In the genomic region with DNA sequence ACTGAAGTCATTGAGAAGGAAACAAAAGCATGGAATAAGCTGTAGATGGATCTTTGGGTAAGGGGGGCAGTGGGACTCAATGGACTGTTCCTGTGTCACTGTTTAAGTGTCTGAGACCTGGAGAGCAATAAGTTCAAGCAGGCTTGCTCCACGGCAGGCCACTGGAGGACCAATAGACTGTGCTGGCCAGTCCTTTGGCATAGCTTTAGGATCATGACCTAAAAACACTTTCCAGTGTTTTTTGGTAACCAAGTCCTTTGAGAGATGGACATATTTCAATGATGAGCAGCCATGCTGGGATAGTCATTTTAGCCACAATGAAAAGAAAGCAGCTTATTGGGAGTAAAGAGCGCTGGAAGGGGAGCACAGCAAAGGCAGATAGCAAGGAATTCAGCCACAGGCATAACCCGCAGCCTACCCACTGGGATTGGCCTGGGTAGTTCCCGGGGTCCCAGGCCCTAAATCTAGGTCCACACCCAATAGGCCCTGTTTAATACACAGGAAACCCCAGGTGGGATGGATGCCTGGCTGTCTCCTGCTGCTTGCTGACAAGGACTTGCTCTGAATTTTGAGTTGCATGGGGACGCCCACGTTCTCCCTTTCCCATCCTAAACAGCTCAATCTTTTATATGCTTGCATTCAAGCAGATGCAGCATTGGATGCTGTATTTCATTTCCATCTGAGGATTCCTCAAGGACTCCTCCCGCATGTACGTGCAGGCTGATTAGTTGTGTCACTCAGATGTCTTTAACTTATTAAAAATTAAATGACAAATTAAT, we compare ENCODE assay signal across 23 cellular contexts.
DNase-seq lines count a peak whose midpoint lies in the region; ATAC-seq, FAIRE-seq and TF ChIP-seq lines count a peak whose summit lies in the region.
"Had no signal": no experiment of that assay in that cellular context is flagged by ENCODE, and none has a peak within 500 bp of the region (broad histone marks: within the 10 kb centered on the region; RNA-seq: fewer than 3 reads in every experiment).

No MANE protein-coding gene starts in this region.

- no peak overlapping the region for H3K9ac ChIP-seq in HepG2 (ENCODE audit: insufficient read depth, low read depth, low read length)
- H3K9ac ChIP-seq: BLaER1 treated with 17β-estradiol and CSF1 and Interleukin-3, amounts not matched to agents 10 nM and 100 nM had no signal

- H3K79me2 ChIP-seq in HepG2 (ENCODE audit: insufficient read depth, low read length) = no peaks in the 10 kb centered on the region

- CTCF ChIA-PET in HepG2 (lab: Yijun Ruan, JAX; ENCODE audit: low intra/inter-chr PET ratio, low total read pairs) = no interaction called here

- no peak for DNase-seq in right lobe of liver
- no peak for DNase-seq in HepG2 (ENCODE audit: low spot score)
- peak in 35 of 42 donors; percentile 11 to 82 (median 39) for DNase-seq in head of caudate nucleus
- no peak for DNase-seq in sciatic nerve (ENCODE audit: low spot score)
- DNase-seq in stromal cell of bone marrow (ENCODE audit: low read depth) = peak; percentile 21
- no peak for DNase-seq in stimulated activated CD8-positive, alpha-beta memory T cell treated with anti-CD3 and anti-CD28 coated beads, Interleukin-4, amount 100 ng/mL, for 48 hours
- DNase-seq in NCI-H1930 (lab: John Stamatoyannopoulos, UW) = no peak
- DNase-seq in H7 = no peak
- DNase-seq: AML-193; Caco-2; Calu3; CD4-positive, alpha-beta T cell; CD8-positive, alpha-beta T cell; DMS79 treated with DMSO at 0.1 percent for 48 hours; GF-D8 had no signal

- no peaks in the 10 kb centered on the region for H3K36me3 ChIP-seq in right lobe of liver
- no peaks in the 10 kb centered on the region for H3K36me3 ChIP-seq in HepG2 (replicated peaks in 1 of 2; ENCODE audit: control insufficient read depth in 1 of 2, insufficient read depth in 2 of 2, low read length in 2 of 2)
- no peaks in the 10 kb centered on the region for H3K36me3 ChIP-seq in H7 (replicated peaks; ENCODE audit: control insufficient read depth, insufficient read depth, low read length)

- H3K27ac ChIP-seq in right lobe of liver = peak overlapping the region in 2 of 3 donors; percentile 39 to 69
- H3K27ac ChIP-seq in HepG2 (ENCODE audit: extremely low read length, insufficient read depth, low read length) = no peak overlapping the region
- H3K27ac ChIP-seq: 22Rv1; A549; BLaER1 treated with 17β-estradiol and CSF1 and Interleukin-3, amounts not matched to agents 10 nM and 100 nM; C4-2B had no signal

- in situ Hi-C loops in HepG2 (cut with HindIII; ENCODE audit: extremely low pct_ligation_motif_present, low pct_unique_long_range_greater_than_20kb) = no loop called here

- ATAC-seq in right lobe of liver = no peak
- no peak for ATAC-seq in HepG2
- peak; percentile 86 for ATAC-seq in sciatic nerve
- ATAC-seq: A549; CD8-positive, alpha-beta T cell had no signal

- TF ChIP-seq EP300 in HepG2 (IDR thresholded peaks at IDR 0.05; ENCODE audit: low read depth in 2 of 2, low read length in 2 of 2) = no peak
- no peak for TF ChIP-seq EP300 in HepG2 (CRISPR knock-in tag; IDR thresholded peaks at IDR 0.05; ENCODE audit: borderline replicate concordance)

- 89% methylated on average over 6 of the region's 8 CpGs for WGBS in right lobe of liver (ENCODE audit: insufficient coverage, low coverage, low lambda C conversion rate, missing lambda C conversion rate)
- WGBS in HepG2 (ENCODE audit: low lambda C conversion rate) = 10% methylated on average over 5 of the region's 8 CpGs

- FAIRE-seq in HepG2 (lab: Jason Lieb, UNC) = no peak
- FAIRE-seq: A549, D721Med, G401.6, GM12891, GM18507 had no signal

- TF ChIP-seq RAD21 in HepG2 (CRISPR knock-in tag; IDR thresholded peaks at IDR 0.05) = no peak

- H3K4me1 ChIP-seq in right lobe of liver (peaks cover 0 to 10% (median 5%) of the 10 kb centered on the region in 4 donors), HepG2 (ENCODE audit: insufficient read depth, low read length) (no peaks in the 10 kb centered on the region)
- H3K4me1 ChIP-seq: A549; BLaER1 treated with 17β-estradiol and CSF1 and Interleukin-3, amounts not matched to agents 10 nM and 100 nM; Caco-2 had no signal

- POLR2A ChIA-PET in HepG2 (lab: Yijun Ruan, JAX) = no interaction called here

- TF ChIP-seq POLR2A in right lobe of liver (IDR thresholded peaks at IDR 0.05) = no peak
- no peak for TF ChIP-seq POLR2A in HepG2 (IDR thresholded peaks at IDR 0.05; ENCODE audit: insufficient read depth in 1 of 2, low read depth in 2 of 2, low read length in 2 of 2)

- intact Hi-C loops in right lobe of liver (cut with DNase I) = no loop called here
- intact Hi-C loops in HepG2 (cut with micrococcal nuclease; ENCODE audit: unreplicated experiment) = no loop called here
- intact Hi-C loops in head of caudate nucleus (cut with DNase I) = no loop called here
- intact Hi-C loops in sciatic nerve (cut with DNase I) = no loop called here

- H3K4me3 ChIP-seq in right lobe of liver (no peak overlapping the region), HepG2 (replicated peaks in 1 of 3; ENCODE audit: insufficient read depth in 1 of 3, low read depth in 2 of 3, low read length in 3 of 3) (no peak overlapping the region), H7 (ENCODE audit: insufficient read depth, low read depth, low read length) (no peak overlapping the region)
- H3K4me3 ChIP-seq: A549; BLaER1 treated with 17β-estradiol and CSF1 and Interleukin-3, amounts not matched to agents 10 nM and 100 nM had no signal

- H3K4me2 ChIP-seq in HepG2 (ENCODE audit: low read depth, low read length) = no peak overlapping the region
- H3K4me2 ChIP-seq: A549; BLaER1 treated with 17β-estradiol and CSF1 and Interleukin-3, amounts not matched to agents 10 nM and 100 nM had no signal

- TF ChIP-seq CTCF in right lobe of liver (IDR thresholded peaks at IDR 0.05) = no peak
- no peak for TF ChIP-seq CTCF in HepG2 (CRISPR knock-in tag; IDR thresholded peaks at IDR 0.05)

- H2AFZ ChIP-seq in HepG2 (ENCODE audit: low read length) = no peak overlapping the region

- H4K20me1 ChIP-seq in HepG2 (ENCODE audit: insufficient read depth, low read length) = no peaks in the 10 kb centered on the region
- H4K20me1 ChIP-seq: BLaER1 treated with 17β-estradiol and CSF1 and Interleukin-3, amounts not matched to agents 10 nM and 100 nM had no signal

- no TSS peak for BruUV-seq in HepG2 (replicated peaks; lab: Mats Ljungman, UMichigan)

- no peaks in the 10 kb centered on the region for H3K9me3 ChIP-seq in right lobe of liver
- no peaks in the 10 kb centered on the region for H3K9me3 ChIP-seq in HepG2 (ENCODE audit: low read length)
- H3K9me3 ChIP-seq: A549, Caco-2 had no signal

- H3K27me3 ChIP-seq in right lobe of liver = no peaks in the 10 kb centered on the region
- H3K27me3 ChIP-seq in HepG2 (ENCODE audit: control insufficient read depth in 1 of 2, insufficient read depth in 2 of 2, low read length in 2 of 2) = peaks cover 0 to 10% of the 10 kb centered on the region in 2 experiments; a peak in 2 of 5 replicates
- no peaks in the 10 kb centered on the region for H3K27me3 ChIP-seq in H7 (ENCODE audit: control insufficient read depth, insufficient read depth, low read length)
- H3K27me3 ChIP-seq: BLaER1 treated with 17β-estradiol and CSF1 and Interleukin-3, amounts not matched to agents 10 nM and 100 nM had no signal

TF ChIP-seq in HepG2, 621 proteins besides CTCF, POLR2A, EP300 and RAD21:
- no peak for TF ChIP-seq ZNF589 (CRISPR knock-in tag; conservative IDR thresholded peaks at IDR 0.05)
- no peak for TF ChIP-seq SOX5 (CRISPR knock-in tag; IDR thresholded peaks at IDR 0.05; ENCODE audit: borderline replicate concordance)
- TF ChIP-seq SNAPC2 (CRISPR knock-in tag; IDR thresholded peaks at IDR 0.05) = no peak
- no peak for TF ChIP-seq ZNF720 (CRISPR knock-in tag; IDR thresholded peaks at IDR 0.05)
- TF ChIP-seq CCAR2 (optimal IDR thresholded peaks at IDR 0.05; ENCODE audit: low read depth, low read length) = no peak
- TF ChIP-seq, protein P1, sequence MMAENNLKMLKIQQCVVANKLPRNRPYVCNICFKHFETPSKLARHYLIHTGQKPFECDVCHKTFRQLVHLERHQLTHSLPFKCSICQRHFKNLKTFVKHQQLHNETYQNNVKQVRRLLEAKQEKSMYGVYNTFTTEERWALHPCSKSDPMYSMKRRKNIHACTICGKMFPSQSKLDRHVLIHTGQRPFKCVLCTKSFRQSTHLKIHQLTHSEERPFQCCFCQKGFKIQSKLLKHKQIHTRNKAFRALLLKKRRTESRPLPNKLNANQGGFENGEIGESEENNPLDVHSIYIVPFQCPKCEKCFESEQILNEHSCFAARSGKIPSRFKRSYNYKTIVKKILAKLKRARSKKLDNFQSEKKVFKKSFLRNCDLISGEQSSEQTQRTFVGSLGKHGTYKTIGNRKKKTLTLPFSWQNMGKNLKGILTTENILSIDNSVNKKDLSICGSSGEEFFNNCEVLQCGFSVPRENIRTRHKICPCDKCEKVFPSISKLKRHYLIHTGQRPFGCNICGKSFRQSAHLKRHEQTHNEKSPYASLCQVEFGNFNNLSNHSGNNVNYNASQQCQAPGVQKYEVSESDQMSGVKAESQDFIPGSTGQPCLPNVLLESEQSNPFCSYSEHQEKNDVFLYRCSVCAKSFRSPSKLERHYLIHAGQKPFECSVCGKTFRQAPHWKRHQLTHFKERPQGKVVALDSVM (CRISPR knock-in tag; IDR thresholded peaks at IDR 0.05) = no peak
- no peak for TF ChIP-seq ZNF709 (CRISPR knock-in tag; IDR thresholded peaks at IDR 0.05)
- TF ChIP-seq ZNF7 (CRISPR knock-in tag; IDR thresholded peaks at IDR 0.05) = no peak
- TF ChIP-seq NFE2L1 (CRISPR knock-in tag; IDR thresholded peaks at IDR 0.05; ENCODE audit: borderline replicate concordance) = no peak
- no peak for TF ChIP-seq ZNF263 (CRISPR knock-in tag; IDR thresholded peaks at IDR 0.05)
- no peak for TF ChIP-seq KDM5A (IDR thresholded peaks at IDR 0.05; ENCODE audit: borderline replicate concordance, low read length)
- no peak for TF ChIP-seq SMAD3 (CRISPR knock-in tag; IDR thresholded peaks at IDR 0.05)
- TF ChIP-seq, protein P2, sequence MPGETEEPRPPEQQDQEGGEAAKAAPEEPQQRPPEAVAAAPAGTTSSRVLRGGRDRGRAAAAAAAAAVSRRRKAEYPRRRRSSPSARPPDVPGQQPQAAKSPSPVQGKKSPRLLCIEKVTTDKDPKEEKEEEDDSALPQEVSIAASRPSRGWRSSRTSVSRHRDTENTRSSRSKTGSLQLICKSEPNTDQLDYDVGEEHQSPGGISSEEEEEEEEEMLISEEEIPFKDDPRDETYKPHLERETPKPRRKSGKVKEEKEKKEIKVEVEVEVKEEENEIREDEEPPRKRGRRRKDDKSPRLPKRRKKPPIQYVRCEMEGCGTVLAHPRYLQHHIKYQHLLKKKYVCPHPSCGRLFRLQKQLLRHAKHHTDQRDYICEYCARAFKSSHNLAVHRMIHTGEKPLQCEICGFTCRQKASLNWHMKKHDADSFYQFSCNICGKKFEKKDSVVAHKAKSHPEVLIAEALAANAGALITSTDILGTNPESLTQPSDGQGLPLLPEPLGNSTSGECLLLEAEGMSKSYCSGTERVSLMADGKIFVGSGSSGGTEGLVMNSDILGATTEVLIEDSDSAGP (CRISPR knock-in tag; IDR thresholded peaks at IDR 0.05; ENCODE audit: borderline replicate concordance) = no peak
- no peak for TF ChIP-seq NFATC3 (CRISPR knock-in tag; IDR thresholded peaks at IDR 0.05)

Comparison
In these comparisons a context has a peak if more than half of its experiments do, and no peak if none do; other contexts are left out.
1. DNase-seq: peak in head of caudate nucleus (35 of 42) and stromal cell of bone marrow (single experiment); none in right lobe of liver (0 of 3), HepG2 (single experiment), sciatic nerve (single experiment), stimulated activated CD8-positive, alpha-beta memory T cell treated with anti-CD3 and anti-CD28 coated beads, Interleukin-4, amount 100 ng/mL, for 48 hours (single experiment), NCI-H1930 (0 of 2) and H7 (single experiment).